Comparison of ENCODE assay signal across 29 cellular contexts in the genomic region with DNA sequence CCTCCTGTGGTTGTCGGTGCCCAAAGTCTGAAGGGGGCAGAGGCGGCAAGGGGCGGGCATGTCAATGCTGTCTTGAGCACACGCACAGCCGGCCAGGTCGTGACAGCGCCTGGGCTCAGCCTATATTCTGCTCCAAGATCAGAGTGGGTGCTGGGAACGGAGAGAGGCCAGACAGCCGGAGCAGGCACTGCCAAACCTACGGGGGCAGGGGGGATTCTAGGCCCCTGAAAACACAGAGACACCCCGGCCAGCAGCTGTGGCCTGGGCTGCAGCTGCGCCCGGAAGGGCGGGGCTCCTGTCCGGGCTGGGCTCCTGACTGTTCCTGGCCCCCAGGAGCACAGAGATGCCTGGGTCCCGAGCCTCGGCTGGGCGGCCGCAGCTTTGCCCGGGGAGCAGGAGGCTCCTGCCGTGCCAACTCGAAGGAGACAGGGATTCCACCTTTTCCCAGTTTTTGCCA.
DNase-seq lines count a peak whose midpoint lies in the region; ATAC-seq and FAIRE-seq lines count a peak whose summit lies in the region.
"Had no signal": no experiment of that assay in that cellular context is flagged by ENCODE, and none has a peak within 500 bp of the region (broad histone marks: within the 10 kb centered on the region; RNA-seq: fewer than 3 reads in every experiment).

No MANE protein-coding gene starts in this region.

- H3K27ac ChIP-seq in right cardiac atrium (ENCODE audit: low read length) (no peak overlapping the region), aorta (ENCODE audit: low read depth in 1 of 2, low read length in 2 of 2) (no peak overlapping the region)
- H3K27ac ChIP-seq: breast epithelium, spleen, uterus had no signal

- FAIRE-seq in GM19239 (lab: Jason Lieb, UNC): no peak
- FAIRE-seq: colon, GM12892 had no signal

- ATAC-seq in right cardiac atrium (peak; percentile 26 to 31), left ventricle myocardium superior (no peak), aorta (ENCODE audit: low FRiP score) (peak; percentile 37)
- ATAC-seq: left colon; stimulated activated effector memory CD8-positive, alpha-beta T cell treated with anti-CD3 and anti-CD28 coated beads, Interleukin-12 subunit alpha, Interleukin-12 subunit beta, amount 100 ng/mL, for 72 hours had no signal

- H3K27me3 ChIP-seq in right cardiac atrium (ENCODE audit: control insufficient read depth, insufficient read depth) (no peaks in the 10 kb centered on the region), aorta (ENCODE audit: control insufficient read depth in 1 of 2, insufficient read depth in 2 of 2, low read length in 1 of 2) (no peaks in the 10 kb centered on the region)
- H3K27me3 ChIP-seq: BE2C, breast epithelium, spleen, uterus had no signal

- 91% methylated on average over 22 of the region's 22 CpGs for WGBS in right cardiac atrium
- 91 to 94% methylated on average over 21 to 22 of the region's 22 CpGs for WGBS in aorta, 2 donors

- DNase-seq in right cardiac atrium: peak in 1 of 3 donors; percentile 41
- no peak for DNase-seq in left ventricle myocardium superior
- DNase-seq in NCI-H526 treated with DMSO at 0.1 percent for 48 hours (lab: John Stamatoyannopoulos, UW): peak; percentile 58
- DNase-seq in iPS-NIHi11 (ENCODE audit: low spot score): peak; percentile 5
- DNase-seq in aorta: peak; percentile 30 to 72
- DNase-seq in GM19239 (ENCODE audit: insufficient read length, low spot score): no peak
- no peak for DNase-seq in amygdala (lab: John Stamatoyannopoulos, UW)
- DNase-seq in activated naive CD4-positive, alpha-beta T cell (lab: John Stamatoyannopoulos, UW): no peak
- DNase-seq: activated CD4-positive, alpha-beta T cell treated with anti-CD3 and anti-CD28 coated beads for 1 hour; activated CD8-positive, alpha-beta memory T cell treated with anti-CD3 and anti-CD28 coated beads for 24 hours; activated gamma-delta T cell; activated T-cell treated with anti-CD3 and anti-CD28 coated beads, Interleukin-2, amount 50 U/mL, for 1 hour; BE2C; effector memory CD4-positive, alpha-beta T cell; foreskin fibroblast; H9; left colon; NCI-H1436 treated with DMSO at 0.1 percent for 48 hours; NCI-H2171 treated with DMSO at 0.1 percent for 48 hours; SIG-M5; spleen; stimulated activated CD4-positive, alpha-beta T cell treated with anti-CD3 and anti-CD28 coated beads, Interleukin-2, amount 100 ng/mL, for 48 hours; substantia nigra; T-helper 1 cell; uterus had no signal

- intact Hi-C loops in right cardiac atrium (cut with DNase I) (no loop called here), left ventricle myocardium superior (cut with micrococcal nuclease) (no loop called here), aorta (cut with DNase I) (no loop called here)

- no peaks in the 10 kb centered on the region for H3K36me3 ChIP-seq in aorta (ENCODE audit: control insufficient read depth in 1 of 2, insufficient read depth in 2 of 2, low read length in 1 of 2)
- H3K36me3 ChIP-seq: BE2C, breast epithelium, spleen, uterus had no signal

- no peak overlapping the region for H3K4me3 ChIP-seq in right cardiac atrium (ENCODE audit: low read length)
- no peak overlapping the region for H3K4me3 ChIP-seq in aorta (ENCODE audit: low read length in 2 of 2)
- H3K4me3 ChIP-seq: breast epithelium, spleen, uterus had no signal

- H3K9me3 ChIP-seq in right cardiac atrium (ENCODE audit: control insufficient read depth, low read length) (no peaks in the 10 kb centered on the region), aorta (ENCODE audit: control insufficient read depth, low read length) (no peaks in the 10 kb centered on the region)
- H3K9me3 ChIP-seq: BE2C, breast epithelium, uterus had no signal

- H3K4me1 ChIP-seq in right cardiac atrium (ENCODE audit: control insufficient read depth, insufficient read depth, low read length) (no peaks in the 10 kb centered on the region), aorta (ENCODE audit: control insufficient read depth in 1 of 2, insufficient read depth in 2 of 2, low read length in 2 of 2) (no peaks in the 10 kb centered on the region)
- H3K4me1 ChIP-seq: BE2C, breast epithelium, spleen, uterus had no signal

Comparison
In these comparisons a context has a peak if more than half of its experiments do, and no peak if none do; other contexts are left out.
1. DNase-seq: peak in NCI-H526 treated with DMSO at 0.1 percent for 48 hours (single experiment), iPS-NIHi11 (single experiment) and aorta (2 of 2); none in left ventricle myocardium superior (single experiment), GM19239 (single experiment), amygdala (0 of 56) and activated naive CD4-positive, alpha-beta T cell (0 of 4).